ENCODE assay signal across 21 cellular contexts in the genomic region with DNA sequence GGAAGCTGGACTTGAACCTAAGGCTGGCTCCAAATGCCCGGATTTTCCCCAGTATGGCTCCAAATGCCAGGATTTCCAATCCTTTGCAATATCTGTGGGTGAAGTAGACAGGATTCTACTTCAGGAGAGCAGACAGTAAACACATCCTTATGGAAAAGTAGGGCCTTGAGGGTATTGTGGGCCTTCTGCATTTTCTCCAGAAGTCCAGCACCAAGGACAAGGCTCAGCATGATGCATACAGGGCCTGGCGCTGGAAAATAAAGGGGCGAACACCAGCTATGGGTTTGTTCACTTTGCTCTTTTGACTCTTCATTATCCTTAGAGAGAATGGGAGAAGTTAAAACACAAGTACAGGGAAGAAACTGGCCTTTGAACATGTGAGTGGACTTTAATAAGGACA.
DNase-seq lines count a peak whose midpoint lies in the region; ATAC-seq, FAIRE-seq and TF ChIP-seq lines count a peak whose summit lies in the region.
"Had no signal": no experiment of that assay in that cellular context is flagged by ENCODE, and none has a peak within 500 bp of the region (broad histone marks: within the 10 kb centered on the region; RNA-seq: fewer than 3 reads in every experiment).

No MANE protein-coding gene starts in this region.

- peak overlapping the region; percentile 44 for H3K4me2 ChIP-seq in astrocyte (ENCODE audit: low read length)

- no peaks in the 10 kb centered on the region for H3K79me2 ChIP-seq in astrocyte (ENCODE audit: insufficient read depth, low read length)

- no peak for FAIRE-seq in astrocyte (lab: Jason Lieb, UNC)
- FAIRE-seq: frontal cortex had no signal

- H3K4me3 ChIP-seq in astrocyte (ENCODE audit: insufficient read depth, low read depth, low read length) (no peak overlapping the region), fibroblast of villous mesenchyme (ENCODE audit: low read depth, low read length) (no peak overlapping the region)
- H3K4me3 ChIP-seq: lower lobe of right lung, psoas muscle, SK-N-MC, stomach, upper lobe of right lung had no signal

- peaks cover 34% of the 10 kb centered on the region for H3K4me1 ChIP-seq in astrocyte (ENCODE audit: insufficient read depth, low read length)
- H3K4me1 ChIP-seq: lower lobe of right lung, psoas muscle, upper lobe of right lung had no signal

- H3K9me3 ChIP-seq in astrocyte (ENCODE audit: insufficient read depth, low read depth, low read length), result no peaks in the 10 kb centered on the region
- H3K9me3 ChIP-seq: lower lobe of right lung, psoas muscle, stomach, upper lobe of right lung had no signal

- H3K27ac Mint-ChIP-seq in astrocyte (ENCODE audit: unreplicated experiment), result no peak overlapping the region
- H3K27ac Mint-ChIP-seq: activated naive CD4-positive, alpha-beta T cell treated with anti-CD3 and anti-CD28 coated beads, Interleukin-2, amount 10 ng/mL, durations not matched to agents 7 days and 5 days; CD8-positive, alpha-beta memory T cell; naive B cell had no signal

- H3K36me3 Mint-ChIP-seq in astrocyte (ENCODE audit: low read depth, unreplicated experiment), result no peaks in the 10 kb centered on the region
- H3K36me3 Mint-ChIP-seq: activated naive CD4-positive, alpha-beta T cell treated with anti-CD3 and anti-CD28 coated beads, Interleukin-2, amount 10 ng/mL, durations not matched to agents 7 days and 5 days; CD8-positive, alpha-beta memory T cell; naive B cell had no signal

- H3K27ac ChIP-seq in astrocyte (ENCODE audit: low read depth, low read length), result peak overlapping the region; percentile 50
- H3K27ac ChIP-seq: lower lobe of right lung, psoas muscle, SK-N-MC, stomach, upper lobe of right lung had no signal

- ATAC-seq in HG02852 (IDR thresholded peaks at IDR 0.05; ENCODE audit: unreplicated experiment), result peak; percentile 5
- ATAC-seq in GM21825 (IDR thresholded peaks at IDR 0.05; ENCODE audit: unreplicated experiment), result no peak
- no peak for ATAC-seq in HG03095 (IDR thresholded peaks at IDR 0.05; ENCODE audit: unreplicated experiment)
- ATAC-seq: Panc1, psoas muscle, upper lobe of right lung had no signal

- peak overlapping the region; percentile 7 for H3K9ac ChIP-seq in astrocyte (ENCODE audit: low read length)

- peak; percentile 26 for DNase-seq in A172 (ENCODE audit: low spot score)
- DNase-seq in astrocyte (ENCODE audit: low read depth), result peak; percentile 29
- peak; percentile 51 for DNase-seq in fibroblast of villous mesenchyme (ENCODE audit: low read depth)
- no peak for DNase-seq in COLO829 (ENCODE audit: low spot score)
- no peak for DNase-seq in NCI-H2029 (lab: John Stamatoyannopoulos, UW)
- DNase-seq: activated CD4-positive, alpha-beta T cell treated with anti-CD3 and anti-CD28 coated beads, Interleukin-2, amount 50 U/mL, for 1 hour; activated naive CD4-positive, alpha-beta T cell treated with anti-CD3 and anti-CD28 coated beads, Interleukin-2, amount 10 ng/mL, durations not matched to agents 7 days and 5 days; CD8-positive, alpha-beta memory T cell; lower lobe of right lung; naive B cell; NCI-H2081; psoas muscle; stimulated activated CD4-positive, alpha-beta T cell treated with anti-CD3 and anti-CD28 coated beads, Interleukin-12 subunit alpha, Interleukin-12 subunit beta, amount 100 ng/mL, for 4 hours; stomach; upper lobe of right lung had no signal

- peaks cover 3% of the 10 kb centered on the region for H3K9me3 Mint-ChIP-seq in astrocyte (ENCODE audit: unreplicated experiment)
- H3K9me3 Mint-ChIP-seq: activated naive CD4-positive, alpha-beta T cell treated with anti-CD3 and anti-CD28 coated beads, Interleukin-2, amount 10 ng/mL, durations not matched to agents 7 days and 5 days had no signal

- no peaks in the 10 kb centered on the region for H4K20me1 ChIP-seq in astrocyte (ENCODE audit: insufficient read depth, low read length)

- no peaks in the 10 kb centered on the region for H3K27me3 ChIP-seq in astrocyte (ENCODE audit: insufficient read depth, low read length)
- H3K27me3 ChIP-seq: stomach, upper lobe of right lung had no signal

- TF ChIP-seq CTCF in astrocyte (IDR thresholded peaks at IDR 0.05; ENCODE audit: insufficient read depth, low read depth, low read length) (no peak), fibroblast of villous mesenchyme (IDR thresholded peaks at IDR 0.05; ENCODE audit: insufficient read depth, low read depth, low read length) (no peak)

- H3K36me3 ChIP-seq in astrocyte (ENCODE audit: insufficient read depth, low read length), result no peaks in the 10 kb centered on the region
- H3K36me3 ChIP-seq: lower lobe of right lung, stomach, upper lobe of right lung had no signal

- H3K27me3 Mint-ChIP-seq in astrocyte (ENCODE audit: low read depth, unreplicated experiment), result no peaks in the 10 kb centered on the region
- H3K27me3 Mint-ChIP-seq: activated naive CD4-positive, alpha-beta T cell treated with anti-CD3 and anti-CD28 coated beads, Interleukin-2, amount 10 ng/mL, durations not matched to agents 7 days and 5 days; CD8-positive, alpha-beta memory T cell had no signal

- no peak overlapping the region for H2AFZ ChIP-seq in astrocyte (ENCODE audit: low read depth, low read length)

- H3K4me3 Mint-ChIP-seq in astrocyte (ENCODE audit: unreplicated experiment), result no peak overlapping the region
- H3K4me3 Mint-ChIP-seq: activated naive CD4-positive, alpha-beta T cell treated with anti-CD3 and anti-CD28 coated beads, Interleukin-2, amount 10 ng/mL, durations not matched to agents 7 days and 5 days; CD8-positive, alpha-beta memory T cell had no signal

- peaks cover 16% of the 10 kb centered on the region for H3K4me1 Mint-ChIP-seq in astrocyte (ENCODE audit: low read depth, unreplicated experiment)
- H3K4me1 Mint-ChIP-seq: activated naive CD4-positive, alpha-beta T cell treated with anti-CD3 and anti-CD28 coated beads, Interleukin-2, amount 10 ng/mL, durations not matched to agents 7 days and 5 days; CD8-positive, alpha-beta memory T cell had no signal

Comparison
In these comparisons a context has a peak if more than half of its experiments do, and no peak if none do; other contexts are left out.
1. DNase-seq: peak in A172 (single experiment), astrocyte (single experiment) and fibroblast of villous mesenchyme (single experiment); none in COLO829 (single experiment) and NCI-H2029 (single experiment).